ENCODE assay signal across 20 cellular contexts in genomic region chr9:79689576-79689975, GRCh38.
"Had no signal": no experiment of that assay in that cellular context is flagged by ENCODE, and none has a peak within 500 bp of the region (broad histone marks: within the 10 kb centered on the region; RNA-seq: fewer than 3 reads in every experiment).

No MANE protein-coding gene starts in this region.

- H3K4me1 ChIP-seq: lower lobe of right lung, testis had no signal

- H3K36me3 ChIP-seq: gastrocnemius medialis, lower lobe of right lung, ovary, tibial artery had no signal

- H3K4me3 ChIP-seq: coronary artery, gastrocnemius medialis, lower lobe of right lung, ovary, psoas muscle, skin epidermis, spleen, testis, tibial artery had no signal

- H3K27me3 ChIP-seq: gastrocnemius medialis, ovary, spleen, testis, tibial artery had no signal

- H3K9me3 ChIP-seq: gastrocnemius medialis, lower lobe of right lung, ovary, psoas muscle, spleen, testis, tibial artery had no signal

- H3K27ac ChIP-seq: coronary artery, gastrocnemius medialis, lower lobe of right lung, ovary, psoas muscle, skin epidermis, spleen, testis, tibial artery had no signal

- DNase-seq: effector memory CD8-positive, alpha-beta T cell; foreskin fibroblast; gastrocnemius medialis; head of caudate nucleus; left ventricle myocardium superior; lower lobe of right lung; naive thymus-derived CD4-positive, alpha-beta T cell; occipital lobe; ovary; posterior cingulate gyrus; psoas muscle; right cardiac atrium; spleen; stimulated activated CD4-positive, alpha-beta T cell treated with anti-CD3 and anti-CD28 coated beads, Interleukin-4, amount 100 ng/mL, for 4 hours; stimulated activated naive CD8-positive, alpha-beta T cell treated with anti-CD3 and anti-CD28 coated beads, Interleukin-15, Interleukin-2, amounts not matched to agents 100 U/mL and 50 U/mL, for 24 hours; substantia nigra; testis; tibial artery had no signal
